ENCODE assay signal across 8 cellular contexts in the genomic region with DNA sequence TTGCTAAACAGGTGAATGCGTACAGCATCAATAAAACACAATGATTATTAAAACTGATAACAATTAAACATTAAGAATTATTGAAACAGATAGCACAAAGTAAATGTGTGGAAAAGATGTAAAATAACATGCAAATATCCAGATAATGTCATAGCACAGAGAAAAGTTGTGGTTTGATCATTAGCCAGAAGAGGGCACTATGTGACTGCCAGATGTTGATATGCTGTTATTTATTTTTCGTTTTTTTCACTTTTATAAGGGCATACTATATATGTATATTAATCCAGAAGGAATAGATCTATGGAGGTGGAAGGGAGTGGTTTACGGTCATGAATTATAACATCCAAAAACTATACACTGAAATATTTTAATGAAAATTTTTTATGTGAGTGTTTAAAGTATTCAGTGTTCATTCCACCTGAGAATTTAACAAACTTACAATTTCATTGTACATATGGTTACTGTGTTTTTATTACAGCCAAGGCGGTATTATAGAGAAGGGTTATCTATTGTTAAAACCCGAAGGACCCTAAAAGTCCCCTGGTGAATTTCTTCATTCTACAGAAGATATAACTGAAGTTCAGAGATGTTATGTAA.
A peak's percentile ranks its signal among the peaks of the same experiment; 100 is the strongest.
DNase-seq lines count a peak whose midpoint lies in the region; ATAC-seq and TF ChIP-seq lines count a peak whose summit lies in the region.

No MANE protein-coding gene starts in this region.

- no peaks in the 10 kb centered on the region for H3K36me3 ChIP-seq in neural progenitor cell

- no peaks in the 10 kb centered on the region for H3K4me1 ChIP-seq in neural progenitor cell

- no peak overlapping the region for H2AFZ ChIP-seq in neural progenitor cell (replicated peaks)

- no peaks in the 10 kb centered on the region for H3K27me3 ChIP-seq in neural progenitor cell

- ATAC-seq in GM18517 (IDR thresholded peaks at IDR 0.05; ENCODE audit: unreplicated experiment) (peak; percentile 55), GM21529 (IDR thresholded peaks at IDR 0.05; ENCODE audit: unreplicated experiment) (no peak)

- H3K36me3 Mint-ChIP-seq in CD14-positive monocyte, result no peaks in the 10 kb centered on the region
- no peaks in the 10 kb centered on the region for H3K36me3 Mint-ChIP-seq in neural progenitor cell

- intact Hi-C loops in CD14-positive monocyte (cut with micrococcal nuclease), result no loop called here

- peak; percentile 25 for TF ChIP-seq CTCF in CD14-positive monocyte (IDR thresholded peaks at IDR 0.05)
- TF ChIP-seq CTCF in neural progenitor cell (IDR thresholded peaks at IDR 0.05), result peak; percentile 94

- H3K27ac Mint-ChIP-seq in CD14-positive monocyte (no peak overlapping the region), neural progenitor cell (no peak overlapping the region)

- H3K9me3 Mint-ChIP-seq in CD14-positive monocyte (no peaks in the 10 kb centered on the region), neural progenitor cell (no peaks in the 10 kb centered on the region)

- no peak overlapping the region for H3K4me2 ChIP-seq in neural progenitor cell

- no peak overlapping the region for H3K27ac ChIP-seq in neural progenitor cell

- H3K4me3 ChIP-seq in neural progenitor cell, result no peak overlapping the region

- H3K79me2 ChIP-seq in neural progenitor cell (ENCODE audit: low read depth), result no peaks in the 10 kb centered on the region

- no peaks in the 10 kb centered on the region for H3K9me3 ChIP-seq in neural progenitor cell (ENCODE audit: low read depth)

- H3K4me3 Mint-ChIP-seq in CD14-positive monocyte (no peak overlapping the region), neural progenitor cell (no peak overlapping the region)

- no peaks in the 10 kb centered on the region for H4K20me1 ChIP-seq in neural progenitor cell (ENCODE audit: low read depth)

- H3F3A ChIP-seq in neural progenitor cell (ENCODE audit: low read depth), result no peaks in the 10 kb centered on the region

- H3K27me3 Mint-ChIP-seq in CD14-positive monocyte (ENCODE audit: low read depth in 3 of 3) (no peaks in the 10 kb centered on the region), neural progenitor cell (ENCODE audit: insufficient read depth, low read depth) (no peaks in the 10 kb centered on the region)

- DNase-seq in CD14-positive monocyte (ENCODE audit: low spot score) (no peak), NCI-H524 treated with DMSO at 0.1 percent for 48 hours (lab: John Stamatoyannopoulos, UW) (peak; percentile 14), dermis microvascular lymphatic vessel endothelial cell (ENCODE audit: low read depth in 2 of 2) (peak; percentile 35 to 59), neural progenitor cell (ENCODE audit: low spot score) (peak; percentile 41), cortex of kidney (lab: John Stamatoyannopoulos, UW) (no peak)
- no peak for DNase-seq in activated CD8-positive, alpha-beta memory T cell treated with anti-CD3 and anti-CD28 coated beads for 24 hours

- H3K4me1 Mint-ChIP-seq in CD14-positive monocyte, result no peaks in the 10 kb centered on the region
- peaks cover 2% of the 10 kb centered on the region for H3K4me1 Mint-ChIP-seq in neural progenitor cell

- H3K9ac ChIP-seq in neural progenitor cell, result no peak overlapping the region

Comparison
In these comparisons a context has a peak if more than half of its experiments do, and no peak if none do; other contexts are left out.
1. DNase-seq: peak in NCI-H524 treated with DMSO at 0.1 percent for 48 hours (single experiment), dermis microvascular lymphatic vessel endothelial cell (2 of 2) and neural progenitor cell (single experiment); none in CD14-positive monocyte (single experiment), activated CD8-positive, alpha-beta memory T cell treated with anti-CD3 and anti-CD28 coated beads for 24 hours (single experiment) and cortex of kidney (single experiment).